In genomic region chr2:138763971-138764370, GRCh38 we compare ENCODE assay signal across 2 cellular contexts.
TF ChIP-seq lines count a peak whose summit lies in the region.

No MANE protein-coding gene starts in this region.

TF ChIP-seq in SK-N-SH, 30 proteins besides CTCF, POLR2A, EP300 and RAD21 (continued from another document):
- TF ChIP-seq FOXM1 (IDR thresholded peaks at IDR 0.05; ENCODE audit: low read depth) (no peak), USF2 (IDR thresholded peaks at IDR 0.05; ENCODE audit: borderline replicate concordance, low read depth, low read length) (no peak), NFIC (IDR thresholded peaks at IDR 0.05; ENCODE audit: borderline replicate concordance) (no peak), RCOR1 (IDR thresholded peaks at IDR 0.05; ENCODE audit: low read length) (no peak), YY1 (IDR thresholded peaks at IDR 0.05; ENCODE audit: low read depth) (no peak), POLR2AphosphoS5 (IDR thresholded peaks at IDR 0.05; ENCODE audit: low read depth, low read length) (no peak), ZBTB33 (IDR thresholded peaks at IDR 0.05; ENCODE audit: borderline replicate concordance, low read depth) (no peak), RXRA (IDR thresholded peaks at IDR 0.05; ENCODE audit: borderline replicate concordance, low read depth) (no peak), ELF1 (IDR thresholded peaks at IDR 0.05) (no peak), MAX (IDR thresholded peaks at IDR 0.05; ENCODE audit: low read depth) (no peak), REST (IDR thresholded peaks at IDR 0.05; ENCODE audit: low read depth, low read length) (no peak)

TF ChIP-seq in GM23338, 12 proteins besides CTCF, POLR2A, EP300 and RAD21 (continued from another document):
- no peak for TF ChIP-seq ZNF462 (CRISPR knock-in tag; IDR thresholded peaks at IDR 0.05)
- no peak for TF ChIP-seq POLR2AphosphoS5 (IDR thresholded peaks at IDR 0.05; ENCODE audit: low read depth)
- TF ChIP-seq REST (IDR thresholded peaks at IDR 0.05; ENCODE audit: unreplicated experiment): no peak
